In the genomic region with DNA sequence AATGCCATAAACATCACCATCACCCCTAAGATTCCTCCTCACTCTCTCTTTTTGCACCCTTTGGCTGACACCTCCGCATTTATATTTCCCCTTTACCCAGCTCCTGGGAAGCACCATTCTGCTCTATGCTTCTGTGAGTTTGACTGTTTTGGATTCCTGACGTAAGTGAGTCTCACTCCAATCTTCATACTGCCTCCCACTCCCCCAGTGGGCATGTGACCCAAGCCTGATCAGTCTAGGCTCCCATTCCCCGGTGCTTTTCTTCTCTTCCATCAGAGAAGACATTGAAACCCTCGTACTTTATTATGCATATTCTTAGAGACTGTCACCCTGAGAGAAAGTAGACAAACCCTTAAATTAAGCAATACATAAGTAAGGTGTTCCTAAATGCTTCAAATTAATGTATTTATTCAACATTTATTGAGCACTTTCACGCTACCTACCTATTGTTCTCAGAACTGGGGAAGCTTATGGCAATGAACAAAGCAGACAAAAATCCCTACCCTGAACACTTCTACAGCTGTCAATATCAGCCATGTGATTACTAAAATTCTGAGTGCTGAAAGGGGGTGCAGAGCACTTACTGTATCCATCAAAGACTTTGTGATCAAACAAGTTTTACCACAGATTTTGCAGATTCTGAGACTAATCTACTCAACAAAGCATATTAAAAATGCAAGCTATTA, we compare ENCODE assay signal across 15 cellular contexts.
"Had no signal": no experiment of that assay in that cellular context is flagged by ENCODE, and none has a peak within 500 bp of the region (broad histone marks: within the 10 kb centered on the region; RNA-seq: fewer than 3 reads in every experiment).

No MANE protein-coding gene starts in this region.

- H3K4me3 Mint-ChIP-seq: activated CD4-positive, alpha-beta memory T cell treated with anti-CD3 and anti-CD28 coated beads for 36 hours; activated naive CD8-positive, alpha-beta T cell treated with anti-CD3 and anti-CD28 coated beads for 36 hours; activated T-cell treated with anti-CD3 and anti-CD28 coated beads, Interleukin-2, amount 50 U/mL, for 72 hours; naive thymus-derived CD4-positive, alpha-beta T cell; stimulated activated effector memory CD8-positive, alpha-beta T cell treated with anti-CD3 and anti-CD28 coated beads, Interleukin-12 subunit alpha, Interleukin-12 subunit beta, amount 100 ng/mL, for 72 hours had no signal

- H3K4me1 Mint-ChIP-seq: stimulated activated effector memory CD8-positive, alpha-beta T cell treated with anti-CD3 and anti-CD28 coated beads, Interleukin-12 subunit alpha, Interleukin-12 subunit beta, amount 100 ng/mL, for 72 hours had no signal

- H3K27ac ChIP-seq: brain microvascular endothelial cell, tibial nerve, vagina had no signal

- ATAC-seq: activated T-cell treated with anti-CD3 and anti-CD28 coated beads, Interleukin-2, amount 50 U/mL, for 72 hours; left cardiac atrium; naive thymus-derived CD4-positive, alpha-beta T cell; right cardiac atrium; stimulated activated effector memory CD8-positive, alpha-beta T cell treated with anti-CD3 and anti-CD28 coated beads, Interleukin-12 subunit alpha, Interleukin-12 subunit beta, amount 100 ng/mL, for 72 hours had no signal

- H3K36me3 Mint-ChIP-seq: activated CD4-positive, alpha-beta memory T cell treated with anti-CD3 and anti-CD28 coated beads for 36 hours; activated naive CD8-positive, alpha-beta T cell treated with anti-CD3 and anti-CD28 coated beads for 36 hours; naive thymus-derived CD4-positive, alpha-beta T cell; stimulated activated effector memory CD8-positive, alpha-beta T cell treated with anti-CD3 and anti-CD28 coated beads, Interleukin-12 subunit alpha, Interleukin-12 subunit beta, amount 100 ng/mL, for 72 hours had no signal

- H3K9me3 Mint-ChIP-seq: activated CD4-positive, alpha-beta memory T cell treated with anti-CD3 and anti-CD28 coated beads for 36 hours; activated naive CD8-positive, alpha-beta T cell treated with anti-CD3 and anti-CD28 coated beads for 36 hours; activated T-cell treated with anti-CD3 and anti-CD28 coated beads, Interleukin-2, amount 50 U/mL, for 72 hours; naive thymus-derived CD4-positive, alpha-beta T cell; stimulated activated effector memory CD8-positive, alpha-beta T cell treated with anti-CD3 and anti-CD28 coated beads, Interleukin-12 subunit alpha, Interleukin-12 subunit beta, amount 100 ng/mL, for 72 hours had no signal

- H3K36me3 ChIP-seq: brain microvascular endothelial cell, tibial nerve, vagina had no signal

- H3K27ac Mint-ChIP-seq: activated CD4-positive, alpha-beta memory T cell treated with anti-CD3 and anti-CD28 coated beads for 36 hours; activated naive CD8-positive, alpha-beta T cell treated with anti-CD3 and anti-CD28 coated beads for 36 hours; activated T-cell treated with anti-CD3 and anti-CD28 coated beads, Interleukin-2, amount 50 U/mL, for 72 hours; naive thymus-derived CD4-positive, alpha-beta T cell; stimulated activated effector memory CD8-positive, alpha-beta T cell treated with anti-CD3 and anti-CD28 coated beads, Interleukin-12 subunit alpha, Interleukin-12 subunit beta, amount 100 ng/mL, for 72 hours had no signal

- DNase-seq: activated CD4-positive, alpha-beta memory T cell treated with anti-CD3 and anti-CD28 coated beads for 36 hours; activated gamma-delta T cell treated with Interleukin-2 at 50 U/mL for 16 hours; activated naive CD8-positive, alpha-beta T cell treated with anti-CD3 and anti-CD28 coated beads for 36 hours; activated T-cell treated with anti-CD3 and anti-CD28 coated beads, Interleukin-2, amount 50 U/mL, for 72 hours; brain microvascular endothelial cell; cerebellar nuclear complex; dermis blood vessel endothelial cell; left cardiac atrium; naive thymus-derived CD4-positive, alpha-beta T cell; posterior cingulate gyrus; right cardiac atrium; small intestine had no signal

- H3K27me3 ChIP-seq: tibial nerve, vagina had no signal

- FAIRE-seq: small intestine had no signal

- H3K9me3 ChIP-seq: tibial nerve, vagina had no signal

- H3K4me3 ChIP-seq: tibial nerve, vagina had no signal
